Comparison of ENCODE assay signal across 10 cellular contexts in genomic region chr13:102690883-102691282, GRCh38. TPM values are rescaled to one million over a fixed set of nuclear protein-coding genes. Genes with fewer than 3 reads are reported as not detected.
"Had no signal": no experiment of that assay in that cellular context is flagged by ENCODE, and none has a peak within 500 bp of the region (broad histone marks: within the 10 kb centered on the region; RNA-seq: fewer than 3 reads in every experiment).

No MANE protein-coding gene starts in this region.

- H3K4me3 ChIP-seq: GM23338, HAP-1 had no signal

- H3K36me3 ChIP-seq: HAP-1 had no signal

- H3K4me1 Mint-ChIP-seq: IgD-negative memory B cell had no signal

- H3K27ac Mint-ChIP-seq: GM23338, HFFc6 had no signal

- H3K36me3 Mint-ChIP-seq: IgD-negative memory B cell had no signal

- H3K4me3 Mint-ChIP-seq: GM23338, HFFc6, IgD-negative memory B cell had no signal

- H3K9me3 Mint-ChIP-seq: GM23338, HFFc6 had no signal

- ATAC-seq: HCT116 had no signal

- H3K9me3 ChIP-seq: HAP-1 had no signal

- H3K27ac ChIP-seq: HL-60 had no signal

- DNase-seq: H7, HFFc6 had no signal

RNA-seq across cellular contexts. Expression of gene METTL21C, which starts 4.0 kb away (rescaled TPM):
- total RNA-seq: GM23338, H4, H7, HepG2, HFFc6, HT1080 had no signal
- polyA plus RNA-seq: GM23338, HepG2, IgD-negative memory B cell had no signal
